Comparison of ENCODE assay signal across 9 cellular contexts in the genomic region with DNA sequence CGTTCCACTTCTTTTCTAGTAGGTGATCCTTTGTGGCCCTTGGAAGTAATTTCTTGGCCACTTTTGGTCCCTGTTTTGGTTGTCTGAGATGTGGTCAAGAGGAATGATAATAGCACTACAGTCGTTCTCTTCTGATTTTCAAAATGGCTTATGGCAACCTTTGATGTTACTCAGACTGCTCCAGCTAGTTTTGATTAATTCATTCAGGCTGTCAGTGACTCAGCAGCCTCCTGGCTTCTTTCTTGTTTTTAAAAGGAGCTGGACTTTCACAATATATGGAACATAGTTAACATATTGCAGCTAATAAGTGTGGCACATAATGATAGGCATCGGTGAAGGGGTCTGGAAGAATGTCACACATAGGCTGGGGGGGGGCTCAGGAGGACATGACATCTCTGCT. TPM values are rescaled to one million over a fixed set of nuclear protein-coding genes. Genes with fewer than 3 reads are reported as not detected.
DNase-seq lines count a peak whose midpoint lies in the region; ATAC-seq and TF ChIP-seq lines count a peak whose summit lies in the region.
"Had no signal": no experiment of that assay in that cellular context is flagged by ENCODE, and none has a peak within 500 bp of the region (broad histone marks: within the 10 kb centered on the region; RNA-seq: fewer than 3 reads in every experiment).

No MANE protein-coding gene starts in this region.

- TF ChIP-seq EP300 in SK-N-SH (IDR thresholded peaks at IDR 0.05; ENCODE audit: borderline replicate concordance in 1 of 2, low read depth in 1 of 2, low read length in 1 of 2) = peak in 1 of 2 experiments; percentile 44; a peak in 1 of 4 replicates

- peak overlapping the region; percentile 48; the same call in 1 of the 2 replicates for H2AFZ ChIP-seq in SK-N-SH (ENCODE audit: low read depth)

- CTCF ChIA-PET in SK-N-SH (lab: Yijun Ruan, JAX) = interaction anchor here (1.7 kb wide), 3 partner anchors 9 to 91 kb away, joined by 3 to 6 read pairs (median 5); no protein-coding TSS in a partner anchor

- H3K27me3 ChIP-seq in SK-N-SH (ENCODE audit: insufficient read depth) (no peaks in the 10 kb centered on the region), skeletal muscle satellite cell (ENCODE audit: control insufficient read depth, insufficient read depth, low read length) (no peaks in the 10 kb centered on the region)

- peaks cover 90% of the 10 kb centered on the region for H3K79me2 ChIP-seq in SK-N-SH (ENCODE audit: insufficient read depth)

- ATAC-seq in HG03039 (IDR thresholded peaks at IDR 0.05; ENCODE audit: unreplicated experiment) (no peak), HG02571 (IDR thresholded peaks at IDR 0.05; ENCODE audit: unreplicated experiment) (no peak)

- WGBS in SK-N-SH (ENCODE audit: low lambda C conversion rate) = 16% methylated on average over 3 of the region's 3 CpGs

- DNase-seq in GM04504 (ENCODE audit: low read depth) (peak; percentile 68), SK-N-SH (no peak), fibroblast of mammary gland (ENCODE audit: low read depth) (peak; percentile 91), KG1 (lab: John Stamatoyannopoulos, UW) (no peak), anterior cingulate cortex (lab: John Stamatoyannopoulos, UW) (no peak)
- DNase-seq: activated B cell treated with CpG ODN at 0.5 μM for 24 hours had no signal

- no peak for TF ChIP-seq CTCF in SK-N-SH (IDR thresholded peaks at IDR 0.05)
- TF ChIP-seq CTCF in fibroblast of mammary gland (conservative IDR thresholded peaks at IDR 0.05; ENCODE audit: control insufficient read depth, insufficient read depth, low read depth, low read length) = no peak

- H3K9ac ChIP-seq in SK-N-SH = peak overlapping the region; percentile 14; the same call in 1 of the 2 replicates
- peak overlapping the region; percentile 35 for H3K9ac ChIP-seq in skeletal muscle satellite cell (ENCODE audit: low read depth, low read length)

- TF ChIP-seq RAD21 in SK-N-SH (IDR thresholded peaks at IDR 0.05; ENCODE audit: low read length) = no peak

- H4K20me1 ChIP-seq in SK-N-SH (ENCODE audit: insufficient read depth) = peaks cover 21% of the 10 kb centered on the region

- H3K27ac ChIP-seq in SK-N-SH (ENCODE audit: low read depth in 2 of 2, low read length in 1 of 2) = peak overlapping the region; percentile 84 to 88

- H3K36me3 ChIP-seq in SK-N-SH (replicated peaks in 1 of 2; ENCODE audit: control insufficient read depth in 1 of 2, insufficient read depth in 2 of 2, low read length in 1 of 2) (no peaks in the 10 kb centered on the region), skeletal muscle satellite cell (ENCODE audit: insufficient read depth, low read length) (no peaks in the 10 kb centered on the region)

- H3K4me3 ChIP-seq in SK-N-SH (ENCODE audit: low read depth in 2 of 2, low read length in 1 of 2) (no peak overlapping the region; a peak in 1 of 4 replicates), fibroblast of mammary gland (ENCODE audit: control insufficient read depth, low read depth, low read length) (no peak overlapping the region), skeletal muscle satellite cell (ENCODE audit: low read length) (peak overlapping the region; percentile 48)

- H3K9me3 ChIP-seq in SK-N-SH (no peaks in the 10 kb centered on the region), skeletal muscle satellite cell (replicated peaks; ENCODE audit: low read length) (no peaks in the 10 kb centered on the region)

- H3K4me2 ChIP-seq in SK-N-SH (peak overlapping the region; percentile 72), skeletal muscle satellite cell (ENCODE audit: low read length) (peak overlapping the region; percentile 81)

- POLR2A ChIA-PET in SK-N-SH (lab: Yijun Ruan, JAX) = no interaction called here

- H3K9me2 ChIP-seq in SK-N-SH = no peaks in the 10 kb centered on the region

- H3F3A ChIP-seq in SK-N-SH (replicated peaks; ENCODE audit: insufficient read depth) = peaks cover 23% of the 10 kb centered on the region

- H3K4me1 ChIP-seq in SK-N-SH (ENCODE audit: control insufficient read depth in 1 of 2, insufficient read depth in 2 of 2, low read depth in 1 of 2, low read length in 1 of 2) (peaks cover 29 to 57% of the 10 kb centered on the region in 2 experiments; a peak in 3 of 4 replicates), skeletal muscle satellite cell (ENCODE audit: control insufficient read depth, insufficient read depth, low read length) (peaks cover 38% of the 10 kb centered on the region)

TF ChIP-seq in SK-N-SH, 30 proteins besides CTCF, POLR2A, EP300 and RAD21 (continues in another document):
- TF ChIP-seq, protein P1, sequence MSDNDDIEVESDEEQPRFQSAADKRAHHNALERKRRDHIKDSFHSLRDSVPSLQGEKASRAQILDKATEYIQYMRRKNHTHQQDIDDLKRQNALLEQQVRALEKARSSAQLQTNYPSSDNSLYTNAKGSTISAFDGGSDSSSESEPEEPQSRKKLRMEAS (IDR thresholded peaks at IDR 0.05; ENCODE audit: low read depth) = no peak; the same call in 1 of the 2 replicates
- peak; percentile 97 for TF ChIP-seq TCF12 (IDR thresholded peaks at IDR 0.05)
- peak; percentile 62; the same call in 1 of the 2 replicates for TF ChIP-seq POLR2AphosphoS5 (IDR thresholded peaks at IDR 0.05; ENCODE audit: low read depth, low read length)
- TF ChIP-seq, protein P2, sequence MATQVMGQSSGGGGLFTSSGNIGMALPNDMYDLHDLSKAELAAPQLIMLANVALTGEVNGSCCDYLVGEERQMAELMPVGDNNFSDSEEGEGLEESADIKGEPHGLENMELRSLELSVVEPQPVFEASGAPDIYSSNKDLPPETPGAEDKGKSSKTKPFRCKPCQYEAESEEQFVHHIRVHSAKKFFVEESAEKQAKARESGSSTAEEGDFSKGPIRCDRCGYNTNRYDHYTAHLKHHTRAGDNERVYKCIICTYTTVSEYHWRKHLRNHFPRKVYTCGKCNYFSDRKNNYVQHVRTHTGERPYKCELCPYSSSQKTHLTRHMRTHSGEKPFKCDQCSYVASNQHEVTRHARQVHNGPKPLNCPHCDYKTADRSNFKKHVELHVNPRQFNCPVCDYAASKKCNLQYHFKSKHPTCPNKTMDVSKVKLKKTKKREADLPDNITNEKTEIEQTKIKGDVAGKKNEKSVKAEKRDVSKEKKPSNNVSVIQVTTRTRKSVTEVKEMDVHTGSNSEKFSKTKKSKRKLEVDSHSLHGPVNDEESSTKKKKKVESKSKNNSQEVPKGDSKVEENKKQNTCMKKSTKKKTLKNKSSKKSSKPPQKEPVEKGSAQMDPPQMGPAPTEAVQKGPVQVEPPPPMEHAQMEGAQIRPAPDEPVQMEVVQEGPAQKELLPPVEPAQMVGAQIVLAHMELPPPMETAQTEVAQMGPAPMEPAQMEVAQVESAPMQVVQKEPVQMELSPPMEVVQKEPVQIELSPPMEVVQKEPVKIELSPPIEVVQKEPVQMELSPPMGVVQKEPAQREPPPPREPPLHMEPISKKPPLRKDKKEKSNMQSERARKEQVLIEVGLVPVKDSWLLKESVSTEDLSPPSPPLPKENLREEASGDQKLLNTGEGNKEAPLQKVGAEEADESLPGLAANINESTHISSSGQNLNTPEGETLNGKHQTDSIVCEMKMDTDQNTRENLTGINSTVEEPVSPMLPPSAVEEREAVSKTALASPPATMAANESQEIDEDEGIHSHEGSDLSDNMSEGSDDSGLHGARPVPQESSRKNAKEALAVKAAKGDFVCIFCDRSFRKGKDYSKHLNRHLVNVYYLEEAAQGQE (IDR thresholded peaks at IDR 0.05; ENCODE audit: low read depth, low read length) = no peak
- no peak for TF ChIP-seq TAF1 (IDR thresholded peaks at IDR 0.05; ENCODE audit: borderline replicate concordance, low read depth, low read length)
- TF ChIP-seq JUND (IDR thresholded peaks at IDR 0.05) = peak; percentile 90
- no peak for TF ChIP-seq ELF1 (IDR thresholded peaks at IDR 0.05)
- TF ChIP-seq RXRA (IDR thresholded peaks at IDR 0.05; ENCODE audit: borderline replicate concordance, low read depth) = no peak
- TF ChIP-seq, protein P3, sequence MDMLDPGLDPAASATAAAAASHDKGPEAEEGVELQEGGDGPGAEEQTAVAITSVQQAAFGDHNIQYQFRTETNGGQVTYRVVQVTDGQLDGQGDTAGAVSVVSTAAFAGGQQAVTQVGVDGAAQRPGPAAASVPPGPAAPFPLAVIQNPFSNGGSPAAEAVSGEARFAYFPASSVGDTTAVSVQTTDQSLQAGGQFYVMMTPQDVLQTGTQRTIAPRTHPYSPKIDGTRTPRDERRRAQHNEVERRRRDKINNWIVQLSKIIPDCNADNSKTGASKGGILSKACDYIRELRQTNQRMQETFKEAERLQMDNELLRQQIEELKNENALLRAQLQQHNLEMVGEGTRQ (IDR thresholded peaks at IDR 0.05; ENCODE audit: borderline replicate concordance, low read depth, low read length) = no peak
- TF ChIP-seq NFIC (IDR thresholded peaks at IDR 0.05; ENCODE audit: borderline replicate concordance) = peak; percentile 51; the same call in 1 of the 2 replicates
- TF ChIP-seq GABPA (IDR thresholded peaks at IDR 0.05; ENCODE audit: low read depth) = no peak
- 0 out of 2 replicates have a peak, but pooled peaks have one; percentile 21 for TF ChIP-seq FOXM1 (IDR thresholded peaks at IDR 0.05; ENCODE audit: low read depth)
- TF ChIP-seq NRF1 (IDR thresholded peaks at IDR 0.05; ENCODE audit: low read depth, low read length) = no peak
- TF ChIP-seq CHD2 (IDR thresholded peaks at IDR 0.05; ENCODE audit: low read length, partially characterized antibody) = no peak
- TF ChIP-seq RFX5 (IDR thresholded peaks at IDR 0.05; ENCODE audit: low read length) = no peak
- TF ChIP-seq, protein P4, sequence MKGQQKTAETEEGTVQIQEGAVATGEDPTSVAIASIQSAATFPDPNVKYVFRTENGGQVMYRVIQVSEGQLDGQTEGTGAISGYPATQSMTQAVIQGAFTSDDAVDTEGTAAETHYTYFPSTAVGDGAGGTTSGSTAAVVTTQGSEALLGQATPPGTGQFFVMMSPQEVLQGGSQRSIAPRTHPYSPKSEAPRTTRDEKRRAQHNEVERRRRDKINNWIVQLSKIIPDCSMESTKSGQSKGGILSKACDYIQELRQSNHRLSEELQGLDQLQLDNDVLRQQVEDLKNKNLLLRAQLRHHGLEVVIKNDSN (IDR thresholded peaks at IDR 0.05; ENCODE audit: borderline replicate concordance, low read depth) = no peak
- no peak for TF ChIP-seq SMC3 (IDR thresholded peaks at IDR 0.05; ENCODE audit: low read depth, low read length)
- no peak for TF ChIP-seq MXI1 (IDR thresholded peaks at IDR 0.05; ENCODE audit: low read depth, low read length)
- peak; percentile 20; the same call in 1 of the 2 replicates for TF ChIP-seq GATA2 (CRISPR knock-in tag; IDR thresholded peaks at IDR 0.05)

RNA-seq across cellular contexts. Expression of a gene that starts 47.3 kb away (rescaled TPM):
- polyA plus RNA-seq in SK-N-SH (2012; rRNA removed) = 12.4 and 17.2 TPM in 2 replicates
- 11.3 and 12.9 TPM in 2 replicates for polyA plus RNA-seq in SK-N-SH (2012; cell fraction: cytosol; rRNA removed)
- 13.3 and 18.9 TPM in 2 replicates for polyA plus RNA-seq in SK-N-SH (2012; cell fraction: nucleus; rRNA removed)
- 12.9 and 15.9 TPM in 2 replicates for total RNA-seq in skeletal muscle satellite cell (2012; rRNA removed)

Comparison
In these comparisons a context has a peak if more than half of its experiments do, and no peak if none do; other contexts are left out.
1. DNase-seq: peak in GM04504 (single experiment) and fibroblast of mammary gland (single experiment); none in SK-N-SH (single experiment), KG1 (single experiment) and anterior cingulate cortex (0 of 58).